In the genomic region with DNA sequence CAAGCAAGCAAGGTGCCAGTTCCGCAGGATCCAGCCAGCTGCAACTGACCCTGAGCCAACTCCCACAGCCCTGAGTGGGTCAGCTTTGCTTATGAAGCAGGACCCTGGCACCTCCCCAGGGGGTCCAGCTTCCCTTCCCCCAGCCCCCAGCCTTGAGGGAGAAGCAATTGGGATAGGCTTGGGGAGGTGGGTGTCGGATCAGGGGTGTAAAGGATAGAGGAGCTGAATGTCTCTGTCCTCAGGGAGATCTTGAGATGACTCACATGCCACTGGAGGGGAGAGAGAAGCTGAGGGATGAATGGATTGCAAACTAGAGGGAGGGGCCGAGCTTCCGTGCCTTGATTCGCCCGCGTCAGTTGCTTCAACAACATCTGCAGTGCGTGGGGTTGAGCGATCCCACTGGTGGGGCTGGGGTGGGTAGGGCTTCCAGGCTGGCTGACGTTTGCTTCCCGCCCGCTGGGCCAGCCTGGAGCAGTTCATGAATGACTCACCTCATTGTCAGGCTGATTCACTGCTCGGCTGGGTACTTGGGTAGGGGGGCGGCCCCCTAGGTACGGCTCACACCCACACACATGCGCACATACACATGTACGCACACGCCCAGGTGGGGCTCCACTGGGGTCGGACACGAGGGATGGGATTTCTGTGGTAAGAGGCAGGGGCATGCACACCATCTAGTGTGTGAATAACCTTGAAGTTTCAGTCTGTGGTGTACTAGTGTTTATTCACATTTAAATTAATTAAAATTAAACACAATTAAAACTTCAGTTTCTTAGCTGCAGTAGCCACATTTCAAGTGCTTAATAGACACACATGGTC, we compare ENCODE assay signal across 8 cellular contexts.
DNase-seq lines count a peak whose midpoint lies in the region; ATAC-seq and TF ChIP-seq lines count a peak whose summit lies in the region.

No MANE protein-coding gene starts in this region.

- peak; percentile 99 for DNase-seq in DMS53 (lab: John Stamatoyannopoulos, UW)
- peak; percentile 67 for DNase-seq in NCI-H1694 (lab: John Stamatoyannopoulos, UW)
- peak; percentile 71 for DNase-seq in UCSD-AML1 (lab: John Stamatoyannopoulos, UW; ENCODE audit: unreplicated experiment)
- peak; percentile 100 for DNase-seq in brain microvascular endothelial cell
- peak; percentile 86 for DNase-seq in iPS-NIHi11 (ENCODE audit: low spot score)
- peak; percentile 69 to 76 (median 72) for DNase-seq in stimulated activated CD4-positive, alpha-beta T cell treated with anti-CD3 and anti-CD28 coated beads, Interleukin-12 subunit alpha, Interleukin-12 subunit beta, amount 100 ng/mL, for 48 hours (ENCODE audit: low read depth in 2 of 3, low spot score in 1 of 3)

- peak overlapping the region; percentile 82 for H3K27ac ChIP-seq in brain microvascular endothelial cell

- ATAC-seq in HG02763 (IDR thresholded peaks at IDR 0.05; ENCODE audit: unreplicated experiment) (no peak), GM19328 (IDR thresholded peaks at IDR 0.05; ENCODE audit: unreplicated experiment) (no peak)

- H3K36me3 ChIP-seq in brain microvascular endothelial cell (replicated peaks) = no peaks in the 10 kb centered on the region

- H3K4me3 ChIP-seq in brain microvascular endothelial cell (ENCODE audit: low read depth, low read length) = peak overlapping the region; percentile 41

- in situ Hi-C loops in brain microvascular endothelial cell (cut with HindIII; ENCODE audit: low pct_ligation_motif_present, low sequenced_read_pairs) = no loop called here

- TF ChIP-seq CTCF in brain microvascular endothelial cell (IDR thresholded peaks at IDR 0.05; ENCODE audit: low read depth, low read length, missing control alignments) = no peak

- H3K27me3 ChIP-seq in brain microvascular endothelial cell (replicated peaks) = no peaks in the 10 kb centered on the region
